24 cellular contexts compared by ENCODE assay signal in the genomic region with DNA sequence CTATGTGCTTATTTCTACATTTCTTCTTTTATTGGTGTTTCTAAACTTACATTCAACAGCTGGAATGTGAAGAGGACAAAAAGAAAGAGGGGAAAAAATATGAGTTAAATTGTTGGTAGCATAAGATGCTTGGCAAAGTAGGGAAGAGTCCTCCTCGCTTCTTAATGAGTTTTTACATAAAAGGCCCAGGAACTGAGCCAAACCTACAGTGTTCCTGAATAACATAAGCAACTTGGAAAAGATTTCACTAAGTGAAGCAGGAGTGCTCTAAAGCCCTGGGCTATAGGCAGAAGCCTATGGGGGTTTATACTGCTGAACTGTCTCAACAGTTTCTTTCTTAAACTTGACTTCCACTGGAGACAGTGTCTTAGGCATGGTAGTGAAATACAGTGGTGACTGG.
"Had no signal": no experiment of that assay in that cellular context is flagged by ENCODE, and none has a peak within 500 bp of the region (broad histone marks: within the 10 kb centered on the region; RNA-seq: fewer than 3 reads in every experiment).

No MANE protein-coding gene starts in this region.

- H3K4me3 Mint-ChIP-seq: effector memory CD8-positive, alpha-beta T cell; naive thymus-derived CD4-positive, alpha-beta T cell; nephron progenitor cell; type B pancreatic cell had no signal

- H3K4me1 Mint-ChIP-seq: naive thymus-derived CD4-positive, alpha-beta T cell; nephron progenitor cell had no signal

- H3K36me3 Mint-ChIP-seq: naive thymus-derived CD4-positive, alpha-beta T cell; type B pancreatic cell had no signal

- H3K27ac Mint-ChIP-seq: effector memory CD8-positive, alpha-beta T cell; naive thymus-derived CD4-positive, alpha-beta T cell; nephron progenitor cell; type B pancreatic cell had no signal

- H3K9me3 Mint-ChIP-seq: effector memory CD8-positive, alpha-beta T cell had no signal

- DNase-seq: cortex of kidney; effector memory CD8-positive, alpha-beta T cell; erythroblast; esophagus squamous epithelium; foreskin melanocyte; glutamatergic neuron; heart right ventricle; kidney; mesenchymal stem cell; midbrain; naive thymus-derived CD4-positive, alpha-beta T cell; nephron progenitor cell; nucleus accumbens; stimulated activated CD4-positive, alpha-beta T cell treated with anti-CD3 and anti-CD28 coated beads, Interleukin-12 subunit alpha, Interleukin-12 subunit beta, amount 100 ng/mL, for 4 hours; stimulated activated CD4-positive, alpha-beta T cell treated with anti-CD3 and anti-CD28 coated beads, Interleukin-1b, Interleukin-23, amount 100 ng/mL, for 48 hours; stimulated activated CD4-positive, alpha-beta T cell treated with anti-CD3 and anti-CD28 coated beads, Interleukin-4, amount 100 ng/mL, for 1 hour; stimulated activated CD8-positive, alpha-beta memory T cell treated with anti-CD3 and anti-CD28 coated beads, Interleukin-4, amount 100 ng/mL, for 48 hours; stimulated activated naive CD4-positive, alpha-beta T cell treated with Interleukin-2 at 50 U/mL for 16 hours; stomach; testis; tibial artery had no signal

- ATAC-seq: heart right ventricle; left lobe of liver; naive thymus-derived CD4-positive, alpha-beta T cell; sciatic nerve had no signal
